15 cellular contexts compared by ENCODE assay signal in the genomic region with DNA sequence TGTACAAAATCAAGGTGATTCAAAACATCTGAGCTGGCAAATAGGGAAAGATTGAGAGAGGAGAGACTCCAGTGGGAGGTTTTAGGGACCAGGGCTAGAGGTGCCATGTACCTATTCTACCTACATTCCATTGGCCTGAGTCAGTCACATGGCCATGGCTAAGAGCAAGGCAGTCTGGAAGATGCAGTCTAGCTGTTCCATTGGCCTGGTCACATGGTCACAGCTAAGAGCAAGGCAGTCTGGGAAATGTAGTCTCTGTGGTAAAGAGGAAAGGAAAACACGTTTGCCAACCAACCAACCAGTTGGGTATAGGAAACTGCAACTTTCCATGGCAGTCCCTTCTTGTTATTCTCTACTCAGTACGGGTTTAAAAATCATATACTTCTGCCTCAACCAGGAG.
DNase-seq lines count a peak whose midpoint lies in the region; ATAC-seq, FAIRE-seq and TF ChIP-seq lines count a peak whose summit lies in the region.
"Had no signal": no experiment of that assay in that cellular context is flagged by ENCODE, and none has a peak within 500 bp of the region (broad histone marks: within the 10 kb centered on the region; RNA-seq: fewer than 3 reads in every experiment).

No MANE protein-coding gene starts in this region.

- H3K27me3 ChIP-seq in GM12878 (replicated peaks in 1 of 2; ENCODE audit: control insufficient read depth in 2 of 2, insufficient read depth in 2 of 2, low read length in 1 of 2) = no peaks in the 10 kb centered on the region
- H3K27me3 ChIP-seq: upper lobe of left lung had no signal

- SMC1A ChIA-PET in GM12878 (lab: Charles Lee; ENCODE audit: uncharacterized antibody, unreplicated experiment) = no interaction called here

- H4K20me1 ChIP-seq in GM12878 (ENCODE audit: control insufficient read depth, insufficient read depth) = no peaks in the 10 kb centered on the region

- POLR2A ChIA-PET in GM12878 (lab: Charles Lee) = no interaction called here

- WGBS in GM12878 (ENCODE audit: insufficient coverage, insufficient replicate concordance, low lambda C conversion rate, missing lambda C conversion rate) = 9% methylated on average over 2 of the region's 2 CpGs

- RAD21 ChIA-PET in GM12878 (lab: Charles Lee; ENCODE audit: unreplicated experiment) = no interaction called here

- no peaks in the 10 kb centered on the region for H3K36me3 ChIP-seq in GM12878 (ENCODE audit: control insufficient read depth in 2 of 2, insufficient read depth in 2 of 2, low read length in 1 of 2)
- H3K36me3 ChIP-seq: heart left ventricle, upper lobe of left lung had no signal

- no peak overlapping the region for H3K4me2 ChIP-seq in GM12878 (ENCODE audit: control insufficient read depth, insufficient read depth)

- H3K4me1 ChIP-seq in GM12878 (ENCODE audit: control insufficient read depth, insufficient read depth, low read length) = peaks cover 19% of the 10 kb centered on the region
- H3K4me1 ChIP-seq: heart left ventricle, upper lobe of left lung had no signal

- H3K4me1 Mint-ChIP-seq in stimulated activated effector memory CD8-positive, alpha-beta T cell treated with anti-CD3 and anti-CD28 coated beads, Interleukin-12 subunit alpha, Interleukin-12 subunit beta, amount 100 ng/mL, for 72 hours = peaks cover 26% of the 10 kb centered on the region

- H3K36me3 Mint-ChIP-seq in stimulated activated effector memory CD8-positive, alpha-beta T cell treated with anti-CD3 and anti-CD28 coated beads, Interleukin-12 subunit alpha, Interleukin-12 subunit beta, amount 100 ng/mL, for 72 hours = peaks cover 3% of the 10 kb centered on the region

- intact Hi-C loops in GM12878 (cut with micrococcal nuclease; ENCODE audit: unreplicated experiment) = no loop called here

- no TSS peak for BruUV-seq in GM12878 (replicated peaks; lab: Mats Ljungman, UMichigan)

- FAIRE-seq in GM12878 (lab: Jason Lieb, UNC) = no peak
- FAIRE-seq: endometrium, GM18507 had no signal

- in situ Hi-C loops in GM12878 (cut with MboI) = no loop called here

- no peaks in the 10 kb centered on the region; the same call in 2 of the 3 replicates for H3K9me3 ChIP-seq in GM12878 (replicated peaks; ENCODE audit: control insufficient read depth, insufficient read depth, low read length)
- H3K9me3 ChIP-seq: heart left ventricle, upper lobe of left lung had no signal

- no peak overlapping the region for H3K9ac ChIP-seq in GM12878 (ENCODE audit: control insufficient read depth, insufficient read depth, low read length)

- H2AFZ ChIP-seq in GM12878 (ENCODE audit: control insufficient read depth, low read depth, low read length) = no peak overlapping the region

- no peak for TF ChIP-seq EP300 in GM12878 (IDR thresholded peaks at IDR 0.05; ENCODE audit: borderline replicate concordance in 1 of 2, control insufficient read depth in 1 of 2, low read depth in 2 of 2, low read length in 2 of 2)

- no peaks in the 10 kb centered on the region for H3K79me2 ChIP-seq in GM12878 (ENCODE audit: control insufficient read depth, insufficient read depth, low read length)

- no peak for TF ChIP-seq CTCF in GM12878 (IDR thresholded peaks at IDR 0.05 in 2 of 3, conservative IDR thresholded peaks at IDR 0.05 in 1 of 3; ENCODE audit: control insufficient read depth in 2 of 3, extremely low read depth in 1 of 3, insufficient read depth in 1 of 3, low read depth in 3 of 3, low read length in 3 of 3)

- H3K27ac Mint-ChIP-seq in stimulated activated effector memory CD8-positive, alpha-beta T cell treated with anti-CD3 and anti-CD28 coated beads, Interleukin-12 subunit alpha, Interleukin-12 subunit beta, amount 100 ng/mL, for 72 hours = no peak overlapping the region

- no peaks in the 10 kb centered on the region for H3K9me3 Mint-ChIP-seq in stimulated activated effector memory CD8-positive, alpha-beta T cell treated with anti-CD3 and anti-CD28 coated beads, Interleukin-12 subunit alpha, Interleukin-12 subunit beta, amount 100 ng/mL, for 72 hours

- ATAC-seq in GM12878 (peak; percentile 65), GM21717 (IDR thresholded peaks at IDR 0.05; ENCODE audit: unreplicated experiment) (no peak), GM19395 (IDR thresholded peaks at IDR 0.05; ENCODE audit: unreplicated experiment) (no peak)
- ATAC-seq in stimulated activated effector memory CD8-positive, alpha-beta T cell treated with anti-CD3 and anti-CD28 coated beads, Interleukin-12 subunit alpha, Interleukin-12 subunit beta, amount 100 ng/mL, for 72 hours = peak; percentile 56
- ATAC-seq in activated CD4-positive, CD25-positive, alpha-beta regulatory T cell treated with anti-CD3 and anti-CD28 coated beads, Interleukin-2, amount 50 U/mL, for 24 hours = no peak
- ATAC-seq: heart left ventricle had no signal

- peak; percentile 11 for DNase-seq in NOMO-1 treated with DMSO at 0.1 percent for 48 hours (lab: John Stamatoyannopoulos, UW; ENCODE audit: unreplicated experiment)
- DNase-seq in NOMO-1 treated with dmso at 0.1 percent for 144 hours (lab: John Stamatoyannopoulos, UW; ENCODE audit: unreplicated experiment) = no peak
- DNase-seq in NAMALWA (ENCODE audit: low spot score) = peak; percentile 78
- no peak for DNase-seq in GM12878 (ENCODE audit: low read depth, low spot score)
- DNase-seq in stimulated activated effector memory CD8-positive, alpha-beta T cell treated with anti-CD3 and anti-CD28 coated beads, Interleukin-12 subunit alpha, Interleukin-12 subunit beta, amount 100 ng/mL, for 72 hours (ENCODE audit: low spot score in 2 of 2) = no peak
- DNase-seq: EL, heart left ventricle, nucleus accumbens, upper lobe of left lung had no signal

- H3K4me3 ChIP-seq in GM12878 = no peak overlapping the region
- H3K4me3 ChIP-seq: heart left ventricle, SK-N-MC, upper lobe of left lung had no signal

- TF ChIP-seq POLR2A in GM12878 (IDR thresholded peaks at IDR 0.05; ENCODE audit: low read depth, low read length) = no peak

- no peak for TF ChIP-seq RAD21 in GM12878 (IDR thresholded peaks at IDR 0.05; ENCODE audit: insufficient read depth, low read depth, low read length)

- CTCF ChIA-PET in GM12878 (lab: Yijun Ruan, JAX) = no interaction called here

- H3K27ac ChIP-seq in GM12878 (ENCODE audit: control insufficient read depth, insufficient read depth) = no peak overlapping the region
- H3K27ac ChIP-seq: heart left ventricle, SK-N-MC, upper lobe of left lung had no signal

- H3K4me3 Mint-ChIP-seq in stimulated activated effector memory CD8-positive, alpha-beta T cell treated with anti-CD3 and anti-CD28 coated beads, Interleukin-12 subunit alpha, Interleukin-12 subunit beta, amount 100 ng/mL, for 72 hours = no peak overlapping the region

TF ChIP-seq in GM12878, 131 proteins besides CTCF, POLR2A, EP300 and RAD21 (continues in another document):
- TF ChIP-seq NBN (IDR thresholded peaks at IDR 0.05) (no peak), TBL1XR1 (IDR thresholded peaks at IDR 0.05; ENCODE audit: low read depth, low read length) (no peak), HCFC1 (IDR thresholded peaks at IDR 0.05; ENCODE audit: low read length) (peak; percentile 63), ATF7 (IDR thresholded peaks at IDR 0.05; ENCODE audit: low read depth) (no peak), IKZF1 (conservative IDR thresholded peaks at IDR 0.05) (no peak), STAT1 (conservative IDR thresholded peaks at IDR 0.05) (no peak), ZBTB40 (IDR thresholded peaks at IDR 0.05; ENCODE audit: borderline replicate concordance) (no peak), SIX5 (IDR thresholded peaks at IDR 0.05; ENCODE audit: low read depth, low read length, severe bottlenecking) (peak; percentile 68)
- TF ChIP-seq, protein P1, sequence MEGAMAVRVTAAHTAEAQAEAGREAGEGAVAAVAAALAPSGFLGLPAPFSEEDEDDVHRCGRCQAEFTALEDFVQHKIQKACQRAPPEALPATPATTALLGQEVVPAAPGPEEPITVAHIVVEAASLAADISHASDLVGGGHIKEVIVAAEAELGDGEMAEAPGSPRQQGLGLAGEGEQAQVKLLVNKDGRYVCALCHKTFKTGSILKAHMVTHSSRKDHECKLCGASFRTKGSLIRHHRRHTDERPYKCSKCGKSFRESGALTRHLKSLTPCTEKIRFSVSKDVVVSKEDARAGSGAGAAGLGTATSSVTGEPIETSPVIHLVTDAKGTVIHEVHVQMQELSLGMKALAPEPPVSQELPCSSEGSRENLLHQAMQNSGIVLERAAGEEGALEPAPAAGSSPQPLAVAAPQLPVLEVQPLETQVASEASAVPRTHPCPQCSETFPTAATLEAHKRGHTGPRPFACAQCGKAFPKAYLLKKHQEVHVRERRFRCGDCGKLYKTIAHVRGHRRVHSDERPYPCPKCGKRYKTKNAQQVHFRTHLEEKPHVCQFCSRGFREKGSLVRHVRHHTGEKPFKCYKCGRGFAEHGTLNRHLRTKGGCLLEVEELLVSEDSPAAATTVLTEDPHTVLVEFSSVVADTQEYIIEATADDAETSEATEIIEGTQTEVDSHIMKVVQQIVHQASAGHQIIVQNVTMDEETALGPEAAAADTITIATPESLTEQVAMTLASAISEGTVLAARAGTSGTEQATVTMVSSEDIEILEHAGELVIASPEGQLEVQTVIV (IDR thresholded peaks at IDR 0.05; ENCODE audit: borderline replicate concordance, partially characterized antibody) = no peak

Comparison
In these comparisons a context has a peak if more than half of its experiments do, and no peak if none do; other contexts are left out.
1. DNase-seq: peak in NOMO-1 treated with DMSO at 0.1 percent for 48 hours (single experiment) and NAMALWA (single experiment); none in NOMO-1 treated with dmso at 0.1 percent for 144 hours (single experiment), GM12878 (single experiment) and stimulated activated effector memory CD8-positive, alpha-beta T cell treated with anti-CD3 and anti-CD28 coated beads, Interleukin-12 subunit alpha, Interleukin-12 subunit beta, amount 100 ng/mL, for 72 hours (0 of 2).
2. ATAC-seq: peak in GM12878 (single experiment) and stimulated activated effector memory CD8-positive, alpha-beta T cell treated with anti-CD3 and anti-CD28 coated beads, Interleukin-12 subunit alpha, Interleukin-12 subunit beta, amount 100 ng/mL, for 72 hours (single experiment); none in GM21717 (single experiment), activated CD4-positive, CD25-positive, alpha-beta regulatory T cell treated with anti-CD3 and anti-CD28 coated beads, Interleukin-2, amount 50 U/mL, for 24 hours (0 of 2) and GM19395 (single experiment).